ENCODE assay signal across 14 cellular contexts in the genomic region with DNA sequence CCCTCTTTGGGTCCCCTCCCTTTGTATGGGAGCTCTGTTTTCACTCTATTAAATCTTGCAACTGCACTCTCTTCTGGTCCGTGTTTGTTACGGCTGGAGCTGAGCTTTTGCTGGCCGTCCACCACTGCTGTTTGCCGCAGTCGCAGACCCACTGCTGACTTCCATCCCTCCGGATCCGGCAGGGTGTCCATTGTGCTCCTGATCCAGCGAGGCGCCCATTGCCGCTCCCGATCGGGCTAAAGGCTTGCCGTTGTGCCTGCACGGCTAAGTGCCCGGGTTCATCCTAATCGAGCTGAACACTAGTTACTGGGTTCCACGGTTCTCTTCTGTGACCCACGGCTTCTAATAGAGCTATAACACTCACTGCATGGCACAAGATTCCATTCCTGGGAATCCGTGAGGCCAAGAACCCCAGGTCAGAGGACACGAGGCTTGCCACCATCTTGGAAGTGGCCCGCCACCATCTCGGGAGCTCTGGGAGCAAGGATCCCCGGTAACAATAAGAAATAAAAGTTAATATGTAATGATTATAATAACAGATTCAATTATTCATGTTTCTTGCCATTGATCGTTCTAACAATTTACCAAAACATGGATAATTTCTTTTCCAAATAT. TPM values are rescaled to one million over a fixed set of nuclear protein-coding genes. Genes with fewer than 3 reads are reported as not detected.
"Had no signal": no experiment of that assay in that cellular context is flagged by ENCODE, and none has a peak within 500 bp of the region (broad histone marks: within the 10 kb centered on the region; RNA-seq: fewer than 3 reads in every experiment).

No MANE protein-coding gene starts in this region.

RNA-seq across cellular contexts. Expression of a gene that starts 19.7 kb away (rescaled TPM):
- total RNA-seq: activated B cell treated with CpG ODN at 0.5 μM for 24 hours; activated CD4-positive, alpha-beta memory T cell treated with anti-CD3 and anti-CD28 coated beads for 36 hours; activated CD4-positive, alpha-beta T cell treated with anti-CD3 and anti-CD28 coated beads, Interleukin-2, amount 10 ng/mL, durations not matched to agents 24 days and 14 days; activated CD8-positive, alpha-beta memory T cell treated with anti-CD3 and anti-CD28 coated beads for 36 hours; activated CD8-positive, alpha-beta T cell treated with anti-CD3 and anti-CD28 coated beads for 36 hours; activated naive CD4-positive, alpha-beta T cell treated with anti-CD3 and anti-CD28 coated beads for 36 hours; activated naive CD4-positive, alpha-beta T cell treated with anti-CD3 and anti-CD28 coated beads, Interleukin-2, amount 50 U/mL, for 72 hours; activated naive CD8-positive, alpha-beta T cell treated with anti-CD3 and anti-CD28 coated beads for 36 hours; activated T-cell treated with anti-CD3 and anti-CD28 coated beads, Interleukin-2, amount 50 U/mL, for 72 hours; activated T-helper 1 cell treated with anti-CD3 and anti-CD28 coated beads, Interleukin-12 subunit alpha, Interleukin-12 subunit beta, Interleukin-2, Interleukin-4 antibody, amounts not matched to agents 30 ng/mL and 10 ng/mL and 1 ng/mL, durations not matched to agents 14 hours and 24 hours and 36 hours; activated T-helper 17 cell treated with anti-CD3 and anti-CD28 coated beads, Interleukin-2, amount 50 U/mL, for 72 hours; T-helper 1 cell treated with Interleukin-12 subunit alpha and Interleukin-12 subunit beta and Interleukin-4 antibody, amounts not matched to agents 30 ng/mL and 1 ng/mL, for 36 hours; T-helper 17 cell; T-helper 2 cell treated with Interferon-gamma antibody and Interleukin-4, amounts not matched to agents 100 ng/mL and 5 ng/mL, for 36 hours had no signal
